ENCODE assay signal across 6 cellular contexts in genomic region chr16:79351927-79352326, GRCh38.
"Had no signal": no experiment of that assay in that cellular context is flagged by ENCODE, and none has a peak within 500 bp of the region (broad histone marks: within the 10 kb centered on the region; RNA-seq: fewer than 3 reads in every experiment).

No MANE protein-coding gene starts in this region.

- H3K4me3 Mint-ChIP-seq: H9 had no signal

- H3K27ac ChIP-seq: GM23248 had no signal

- H3K27ac Mint-ChIP-seq: H9 had no signal

- H3K9me3 Mint-ChIP-seq: H9 had no signal

- H3K4me3 ChIP-seq: GM23248, K562 had no signal

- ATAC-seq: K562 had no signal

- DNase-seq: GM23248, GOT3, H9, HCEC 1CT, IMR-90 had no signal
